ENCODE assay signal across 8 cellular contexts in genomic region chr19:49639401-49640112, GRCh38. TPM values are rescaled to one million over a fixed set of nuclear protein-coding genes. Genes with fewer than 3 reads are reported as not detected.
DNase-seq lines count a peak whose midpoint lies in the region; ATAC-seq, FAIRE-seq and TF ChIP-seq lines count a peak whose summit lies in the region.

No MANE protein-coding gene starts in this region.

- in situ Hi-C loops in GM12878 (cut with MboI) = no loop called here

- H3K4me3 ChIP-seq in GM12878 (peak overlapping the region; percentile 64), lower lobe of right lung (peak overlapping the region; percentile 94), upper lobe of left lung (peak overlapping the region; percentile 60 to 98 (median 82))

- RAD21 ChIA-PET in GM12878 (lab: Charles Lee; ENCODE audit: unreplicated experiment) = interaction anchor here (0.5 to 5.1 kb wide), 20 partner anchors 9 to 693 kb away, joined by 3 to 131 read pairs (median 4); partner anchors contain the start of genes AP2A1, BCL2L12, IRF3 and NOSIP

- peak overlapping the region; percentile 83 for H3K4me2 ChIP-seq in GM12878 (ENCODE audit: control insufficient read depth, insufficient read depth)

- WGBS in GM12878 (ENCODE audit: insufficient coverage, insufficient replicate concordance, low lambda C conversion rate, missing lambda C conversion rate) = 4% methylated on average over 18 of the region's 31 CpGs
- WGBS in upper lobe of left lung, 2 donors = 8% methylated on average over 11 to 12 of the region's 31 CpGs

- H3K9me3 ChIP-seq in GM12878 (replicated peaks; ENCODE audit: control insufficient read depth, insufficient read depth, low read length) = no peaks in the 10 kb centered on the region
- no peaks in the 10 kb centered on the region for H3K9me3 ChIP-seq in lower lobe of right lung
- no peaks in the 10 kb centered on the region for H3K9me3 ChIP-seq in upper lobe of left lung

- H3K9ac ChIP-seq in GM12878 (ENCODE audit: control insufficient read depth, insufficient read depth, low read length) = peak overlapping the region; percentile 63

- H3K4me3 Mint-ChIP-seq in activated naive CD4-positive, alpha-beta T cell treated with anti-CD3 and anti-CD28 coated beads for 36 hours = peak overlapping the region; percentile 99

- H3K79me2 ChIP-seq in GM12878 (ENCODE audit: control insufficient read depth, insufficient read depth, low read length) = peaks cover 33% of the 10 kb centered on the region

- no peaks in the 10 kb centered on the region for H3K9me3 Mint-ChIP-seq in activated naive CD4-positive, alpha-beta T cell treated with anti-CD3 and anti-CD28 coated beads for 36 hours

- FAIRE-seq in GM12878 (lab: Jason Lieb, UNC) = no peak

- H3K27ac ChIP-seq in GM12878 (ENCODE audit: control insufficient read depth, insufficient read depth) (no peak overlapping the region), lower lobe of right lung (peak overlapping the region; percentile 99), upper lobe of left lung (peak overlapping the region; percentile 95 to 100 (median 100))

- ATAC-seq in GM12878 (no peak), lower lobe of right lung (no peak), upper lobe of left lung (ENCODE audit: low FRiP score in 2 of 2) (no peak), HG03135 (IDR thresholded peaks at IDR 0.05; ENCODE audit: unreplicated experiment) (no peak)

- POLR2A ChIA-PET in GM12878 (lab: Charles Lee) = interaction anchor here (0.6 to 6.5 kb wide), 21 partner anchors 9 to 306 kb away, joined by 3 to 200 read pairs (median 5); partner anchors contain the start of genes AKT1S1, ATF5, BCL2L12 and FUZ

- H3K4me1 Mint-ChIP-seq in activated naive CD4-positive, alpha-beta T cell treated with anti-CD3 and anti-CD28 coated beads for 36 hours (ENCODE audit: low read depth) = peaks cover 40% of the 10 kb centered on the region

- H3K27me3 ChIP-seq in GM12878 (replicated peaks in 1 of 2; ENCODE audit: control insufficient read depth in 2 of 2, insufficient read depth in 2 of 2, low read length in 1 of 2) (no peaks in the 10 kb centered on the region), lower lobe of right lung (ENCODE audit: low read depth) (no peaks in the 10 kb centered on the region), upper lobe of left lung (no peaks in the 10 kb centered on the region)

- H3K27me3 Mint-ChIP-seq in activated naive CD4-positive, alpha-beta T cell treated with anti-CD3 and anti-CD28 coated beads for 36 hours (ENCODE audit: low read depth) = no peaks in the 10 kb centered on the region

- H3K36me3 ChIP-seq in GM12878 (ENCODE audit: control insufficient read depth in 2 of 2, insufficient read depth in 2 of 2, low read length in 1 of 2) (no peaks in the 10 kb centered on the region), lower lobe of right lung (peaks cover 18% of the 10 kb centered on the region), upper lobe of left lung (peaks cover 0 to 21% (median 5%) of the 10 kb centered on the region in 4 donors)

- H3K4me1 ChIP-seq in GM12878 (ENCODE audit: control insufficient read depth, insufficient read depth, low read length) (peaks cover 18% of the 10 kb centered on the region), lower lobe of right lung (peaks cover 61% of the 10 kb centered on the region), upper lobe of left lung (peaks cover 50 to 84% (median 64%) of the 10 kb centered on the region in 4 donors)

- peak overlapping the region; percentile 63 for H2AFZ ChIP-seq in GM12878 (ENCODE audit: control insufficient read depth, low read depth, low read length)

- DNase-seq in activated naive CD4-positive, alpha-beta T cell treated with anti-CD3 and anti-CD28 coated beads for 36 hours = no peak
- DNase-seq in activated naive CD4-positive, alpha-beta T cell (lab: John Stamatoyannopoulos, UW) = no peak
- DNase-seq in GM12878 (ENCODE audit: low read depth, low spot score) (no peak), lower lobe of right lung (no peak), upper lobe of left lung (no peak), NCI-H748 treated with DMSO at 0.1 percent for 48 hours (lab: John Stamatoyannopoulos, UW) (no peak), midbrain (lab: John Stamatoyannopoulos, UW) (no peak)

- H3K27ac Mint-ChIP-seq in activated naive CD4-positive, alpha-beta T cell treated with anti-CD3 and anti-CD28 coated beads for 36 hours = peak overlapping the region; percentile 36

- CTCF ChIA-PET in activated naive CD4-positive, alpha-beta T cell treated with anti-CD3 and anti-CD28 coated beads for 36 hours (lab: Charles Lee) = interaction anchor here (0.6 to 1.8 kb wide), 7 partner anchors 8 to 133 kb away, joined by 3 to 5 read pairs (median 3); no protein-coding TSS in a partner anchor
- CTCF ChIA-PET in GM12878 (lab: Yijun Ruan, JAX) = interaction anchor here (0.6 to 5.1 kb wide), 13 partner anchors 9 to 150 kb away, joined by 3 to 130 read pairs (median 4); partner anchors contain the start of gene PRMT1

- H3K36me3 Mint-ChIP-seq in activated naive CD4-positive, alpha-beta T cell treated with anti-CD3 and anti-CD28 coated beads for 36 hours (ENCODE audit: low read depth) = peaks cover 5% of the 10 kb centered on the region

- TF ChIP-seq POLR2A in GM12878 (IDR thresholded peaks at IDR 0.05; ENCODE audit: low read depth, low read length) (no peak), upper lobe of left lung (IDR thresholded peaks at IDR 0.05) (peak in 1 of 4 donors; percentile 48)

- TF ChIP-seq CTCF in GM12878 (IDR thresholded peaks at IDR 0.05 in 2 of 3, conservative IDR thresholded peaks at IDR 0.05 in 1 of 3; ENCODE audit: control insufficient read depth in 2 of 3, extremely low read depth in 1 of 3, insufficient read depth in 1 of 3, low read depth in 3 of 3, low read length in 3 of 3) = no peak
- TF ChIP-seq CTCF in lower lobe of right lung (IDR thresholded peaks at IDR 0.05) = no peak
- TF ChIP-seq CTCF in upper lobe of left lung (IDR thresholded peaks at IDR 0.05) = no peak

- TF ChIP-seq EP300 in GM12878 (IDR thresholded peaks at IDR 0.05; ENCODE audit: borderline replicate concordance in 1 of 2, control insufficient read depth in 1 of 2, low read depth in 2 of 2, low read length in 2 of 2) (no peak), upper lobe of left lung (IDR thresholded peaks at IDR 0.05) (no peak)

- intact Hi-C loops in activated naive CD4-positive, alpha-beta T cell treated with anti-CD3 and anti-CD28 coated beads for 36 hours (cut with micrococcal nuclease) = loop anchor here (1.0 to 2.0 kb wide), 13 partner anchors 26 to 745 kb away; partner anchors contain the start of genes ALDH16A1, BCL2L12, FTL and IRF3
- intact Hi-C loops in GM12878 (cut with micrococcal nuclease; ENCODE audit: unreplicated experiment) = loop anchor here (1.0 to 5.0 kb wide), 3 partner anchors 37 to 143 kb away; partner anchors contain the start of genes PRR12 and RPS11
- intact Hi-C loops in lower lobe of right lung (cut with DNase I) = no loop called here

- BruUV-seq in GM12878 (replicated peaks; lab: Mats Ljungman, UMichigan) = no TSS peak

- H4K20me1 ChIP-seq in GM12878 (ENCODE audit: control insufficient read depth, insufficient read depth) = no peaks in the 10 kb centered on the region

- TF ChIP-seq RAD21 in GM12878 (IDR thresholded peaks at IDR 0.05; ENCODE audit: insufficient read depth, low read depth, low read length) = no peak

- SMC1A ChIA-PET in GM12878 (lab: Charles Lee; ENCODE audit: uncharacterized antibody, unreplicated experiment) = interaction anchor here (1.0 to 1.6 kb wide), 10 partner anchors 25 to 70 kb away, joined by 4 to 15 read pairs (median 6); partner anchors contain the start of genes BCL2L12, IRF3, NOSIP and PRMT1

RNA-seq across cellular contexts. Expression of gene RRAS, which starts 0.4 kb away (rescaled TPM):
- total RNA-seq in activated naive CD4-positive, alpha-beta T cell treated with anti-CD3 and anti-CD28 coated beads for 36 hours = 1 to 10 TPM; 7.2 to 7.8 TPM
- 0.91 TPM in 1 of 2 replicates, not detected in the other for total RNA-seq in GM12878 (2013; cell fraction: nucleolus; rRNA removed)
- total RNA-seq in GM12878 (2014; rRNA removed) (1.0 and 1.8 TPM in 2 replicates), GM12878 (2014; rRNA removed; fragmentation: Illumina TruSeq; extraction: Trizol) (1.1 TPM in 2 replicates), GM12878 (2021) (1.3 and 1.8 TPM in 2 replicates), lower lobe of right lung (114 TPM), upper lobe of left lung (100 to 1,000 TPM in 3 of 6 donors, 10 to 100 TPM in 3; 81.7 to 160 (median 107) TPM)
- polyA plus RNA-seq in GM12878 (2011; ENCODE audit: low read depth) = 3.2 TPM
- polyA plus RNA-seq in GM12878 (2011; rRNA removed) (2.3 and 4.1 TPM in 2 replicates), GM12878 (2014; fragmentation: Illumina TruSeq; extraction: Trizol) (1.1 TPM in 1 of 2 replicates, not detected in the other), GM12878 (2014; fragmentation: Nextera tagmentation; extraction: Ambion mirVana) (under 1 TPM; 0.24 to 0.29 TPM), GM12878 (2014; rRNA removed) (4.0 and 5.8 TPM in 2 replicates), GM12878 (2016; fragmentation: Nextera tagmentation; extraction: Ambion mirVana) (1 to 10 TPM; 1.9 to 2.2 TPM)
- polyA plus RNA-seq in GM12878 (2011; cell fraction: cytosol; rRNA removed) = 7.4 and 9.2 TPM in 2 replicates
- polyA plus RNA-seq in GM12878 (2011; cell fraction: nucleus; rRNA removed) = 5.0 and 5.9 TPM in 2 replicates
- 7.4 and 8.5 TPM in 2 replicates for polyA plus RNA-seq in GM12878 (2012)
- 0.95 and 3.3 TPM in 2 replicates for polyA minus RNA-seq in GM12878 (2011; rRNA and poly(A)+ RNA removed)
- polyA minus RNA-seq in GM12878 (2011; cell fraction: cytosol; rRNA and poly(A)+ RNA removed) = 2.4 and 2.6 TPM in 2 replicates
- polyA minus RNA-seq in GM12878 (2011; cell fraction: nucleus; rRNA and poly(A)+ RNA removed) = 0.60 and 0.67 TPM in 2 replicates

RNA-seq across cellular contexts. Expression of gene SCAF1, which starts 2.5 kb away (rescaled TPM):
- total RNA-seq in activated naive CD4-positive, alpha-beta T cell treated with anti-CD3 and anti-CD28 coated beads for 36 hours = 10 to 100 TPM; 39.9 to 41.9 TPM
- 17.2 and 18.6 TPM in 2 replicates for total RNA-seq in GM12878 (2013; cell fraction: nucleolus; rRNA removed)
- total RNA-seq in GM12878 (2014; rRNA removed) (5.7 and 6.4 TPM in 2 replicates), GM12878 (2014; rRNA removed; fragmentation: Illumina TruSeq; extraction: Trizol) (2.5 and 3.5 TPM in 2 replicates), GM12878 (2021) (66.9 and 77.0 TPM in 2 replicates), lower lobe of right lung (59.4 TPM), upper lobe of left lung (10 to 100 TPM; 28.6 to 98.5 (median 71.0) TPM)
- polyA plus RNA-seq in GM12878 (2011; ENCODE audit: low read depth) = 8.9 TPM
- polyA plus RNA-seq in GM12878 (2011; rRNA removed) (1.3 and 2.1 TPM in 2 replicates), GM12878 (2014; fragmentation: Illumina TruSeq; extraction: Trizol) (0.40 and 4.2 TPM in 2 replicates), GM12878 (2014; fragmentation: Nextera tagmentation; extraction: Ambion mirVana) (under 1 TPM; 0.18 to 0.24 TPM), GM12878 (2014; rRNA removed) (12.2 and 18.5 TPM in 2 replicates), GM12878 (2016; fragmentation: Nextera tagmentation; extraction: Ambion mirVana) (1 to 10 TPM; 7.1 to 9.3 TPM)
- 5.1 and 5.9 TPM in 2 replicates for polyA plus RNA-seq in GM12878 (2011; cell fraction: cytosol; rRNA removed)
- polyA plus RNA-seq in GM12878 (2011; cell fraction: nucleus; rRNA removed) = 21.9 and 33.3 TPM in 2 replicates
- 24.6 and 26.6 TPM in 2 replicates for polyA plus RNA-seq in GM12878 (2012)
- 1.0 and 4.3 TPM in 2 replicates for polyA minus RNA-seq in GM12878 (2011; rRNA and poly(A)+ RNA removed)
- polyA minus RNA-seq in GM12878 (2011; cell fraction: cytosol; rRNA and poly(A)+ RNA removed) = 4.6 and 5.6 TPM in 2 replicates
- polyA minus RNA-seq in GM12878 (2011; cell fraction: nucleus; rRNA and poly(A)+ RNA removed) = 2.2 and 3.4 TPM in 2 replicates

RNA-seq across cellular contexts. Expression of gene IRF3, which starts 26.1 kb away (rescaled TPM):
- total RNA-seq in activated naive CD4-positive, alpha-beta T cell treated with anti-CD3 and anti-CD28 coated beads for 36 hours = 10 to 100 TPM; 85.2 to 97.8 TPM
- total RNA-seq in GM12878 (2013; cell fraction: nucleolus; rRNA removed) = 31.4 and 47.6 TPM in 2 replicates
- total RNA-seq in GM12878 (2014; rRNA removed) = 82.7 and 87.4 TPM in 2 replicates
- total RNA-seq in GM12878 (2014; rRNA removed; fragmentation: Illumina TruSeq; extraction: Trizol) = 39.2 and 41.7 TPM in 2 replicates
- 93.8 and 110 TPM in 2 replicates for total RNA-seq in GM12878 (2021)
- 48.7 TPM for polyA plus RNA-seq in GM12878 (2011; ENCODE audit: low read depth)
- polyA plus RNA-seq in GM12878 (2011; rRNA removed) = 39.9 and 68.7 TPM in 2 replicates
- 114 and 137 TPM in 2 replicates for polyA plus RNA-seq in GM12878 (2011; cell fraction: cytosol; rRNA removed)
- 145 and 206 TPM in 2 replicates for polyA plus RNA-seq in GM12878 (2011; cell fraction: nucleus; rRNA removed)
- polyA plus RNA-seq in GM12878 (2012) = 105 and 125 TPM in 2 replicates
- 25.2 and 83.2 TPM in 2 replicates for polyA plus RNA-seq in GM12878 (2014; fragmentation: Illumina TruSeq; extraction: Trizol)
- 10 to 100 TPM in 1 of 2 experiments, 1 to 10 TPM in 1; 5.5 to 17.2 TPM for polyA plus RNA-seq in GM12878 (2014; fragmentation: Nextera tagmentation; extraction: Ambion mirVana)
- 109 and 140 TPM in 2 replicates for polyA plus RNA-seq in GM12878 (2014; rRNA removed)
- 10 to 100 TPM; 51.1 to 58.1 TPM for polyA plus RNA-seq in GM12878 (2016; fragmentation: Nextera tagmentation; extraction: Ambion mirVana)
- 26.8 and 55.4 TPM in 2 replicates for polyA minus RNA-seq in GM12878 (2011; rRNA and poly(A)+ RNA removed)
- polyA minus RNA-seq in GM12878 (2011; cell fraction: cytosol; rRNA and poly(A)+ RNA removed) = 22.6 and 37.9 TPM in 2 replicates
- polyA minus RNA-seq in GM12878 (2011; cell fraction: nucleus; rRNA and poly(A)+ RNA removed) = 18.3 and 35.4 TPM in 2 replicates
- total RNA-seq in lower lobe of right lung = 99.8 TPM
- total RNA-seq in upper lobe of left lung = 100 to 1,000 TPM in 3 of 6 donors, 10 to 100 TPM in 3; 50.5 to 210 (median 99.1) TPM

RNA-seq across cellular contexts. Expression of gene BCL2L12, which starts 26.2 kb away (rescaled TPM):
- total RNA-seq in activated naive CD4-positive, alpha-beta T cell treated with anti-CD3 and anti-CD28 coated beads for 36 hours = 10 to 100 TPM; 70.5 to 75.6 TPM
- total RNA-seq in GM12878 (2013; cell fraction: nucleolus; rRNA removed) = 7.0 and 8.2 TPM in 2 replicates
- 48.7 and 66.9 TPM in 2 replicates for total RNA-seq in GM12878 (2014; rRNA removed)
- 9.6 and 10.2 TPM in 2 replicates for total RNA-seq in GM12878 (2014; rRNA removed; fragmentation: Illumina TruSeq; extraction: Trizol)
- 81.9 and 83.5 TPM in 2 replicates for total RNA-seq in GM12878 (2021)
- polyA plus RNA-seq in GM12878 (2011; ENCODE audit: low read depth) = 45.1 TPM
- 19.4 and 34.0 TPM in 2 replicates for polyA plus RNA-seq in GM12878 (2011; rRNA removed)
- polyA plus RNA-seq in GM12878 (2011; cell fraction: cytosol; rRNA removed) = 63.0 and 82.8 TPM in 2 replicates
- 60.4 and 63.6 TPM in 2 replicates for polyA plus RNA-seq in GM12878 (2011; cell fraction: nucleus; rRNA removed)
- polyA plus RNA-seq in GM12878 (2012) = 42.9 and 43.2 TPM in 2 replicates
- polyA plus RNA-seq in GM12878 (2014; fragmentation: Illumina TruSeq; extraction: Trizol) = 26.2 and 28.9 TPM in 2 replicates
- polyA plus RNA-seq in GM12878 (2014; fragmentation: Nextera tagmentation; extraction: Ambion mirVana) = 1 to 10 TPM; 1.8 to 7.9 TPM
- polyA plus RNA-seq in GM12878 (2014; rRNA removed) = 143 and 146 TPM in 2 replicates
- 100 to 1,000 TPM in 1 of 2 experiments, 10 to 100 TPM in 1; 90.3 to 102 TPM for polyA plus RNA-seq in GM12878 (2016; fragmentation: Nextera tagmentation; extraction: Ambion mirVana)
- polyA minus RNA-seq in GM12878 (2011; rRNA and poly(A)+ RNA removed) = 5.0 and 16.5 TPM in 2 replicates
- 13.9 and 16.9 TPM in 2 replicates for polyA minus RNA-seq in GM12878 (2011; cell fraction: cytosol; rRNA and poly(A)+ RNA removed)
- 7.6 and 8.8 TPM in 2 replicates for polyA minus RNA-seq in GM12878 (2011; cell fraction: nucleus; rRNA and poly(A)+ RNA removed)
- total RNA-seq in lower lobe of right lung = 17.0 TPM
- total RNA-seq in upper lobe of left lung = 10 to 100 TPM in 3 of 6 donors, 1 to 10 TPM in 3; 4.2 to 21.3 (median 14.1) TPM

RNA-seq across cellular contexts. Expression of gene PRMT1, which starts 37.5 kb away (rescaled TPM):
- 100 to 1,000 TPM; 380 to 394 TPM for total RNA-seq in activated naive CD4-positive, alpha-beta T cell treated with anti-CD3 and anti-CD28 coated beads for 36 hours
- 251 and 266 TPM in 2 replicates for total RNA-seq in GM12878 (2013; cell fraction: nucleolus; rRNA removed)
- total RNA-seq in GM12878 (2014; rRNA removed) (589 and 611 TPM in 2 replicates), GM12878 (2014; rRNA removed; fragmentation: Illumina TruSeq; extraction: Trizol) (343 and 363 TPM in 2 replicates), GM12878 (2021) (432 and 437 TPM in 2 replicates), lower lobe of right lung (88.3 TPM), upper lobe of left lung (100 to 1,000 TPM in 2 of 6 donors, 10 to 100 TPM in 4; 65.6 to 155 (median 82.0) TPM)
- polyA plus RNA-seq in GM12878 (2011; ENCODE audit: low read depth) = 189 TPM
- polyA plus RNA-seq in GM12878 (2011; rRNA removed) (357 and 667 TPM in 2 replicates), GM12878 (2014; fragmentation: Illumina TruSeq; extraction: Trizol) (179 and 527 TPM in 2 replicates), GM12878 (2014; fragmentation: Nextera tagmentation; extraction: Ambion mirVana) (10 to 100 TPM; 19.9 to 50.5 TPM), GM12878 (2014; rRNA removed) (643 and 678 TPM in 2 replicates), GM12878 (2016; fragmentation: Nextera tagmentation; extraction: Ambion mirVana) (100 to 1,000 TPM; 441 to 447 TPM)
- polyA plus RNA-seq in GM12878 (2011; cell fraction: cytosol; rRNA removed) = 947 and 1,287 TPM in 2 replicates
- 955 and 1,091 TPM in 2 replicates for polyA plus RNA-seq in GM12878 (2011; cell fraction: nucleus; rRNA removed)
- polyA plus RNA-seq in GM12878 (2012) = 311 and 317 TPM in 2 replicates
- polyA minus RNA-seq in GM12878 (2011; rRNA and poly(A)+ RNA removed) = 734 and 867 TPM in 2 replicates
- polyA minus RNA-seq in GM12878 (2011; cell fraction: cytosol; rRNA and poly(A)+ RNA removed) = 172 and 191 TPM in 2 replicates
- 196 and 303 TPM in 2 replicates for polyA minus RNA-seq in GM12878 (2011; cell fraction: nucleus; rRNA and poly(A)+ RNA removed)

Comparison
In these comparisons a context has a peak if more than half of its experiments do, and no peak if none do; other contexts are left out.
1. RNA of gene RRAS, which starts 0.4 kb away (total RNA-seq): 81.7 to 160 TPM in upper lobe of left lung and 114 TPM in lower lobe of right lung (single experiment); 7.2 to 7.8 TPM in activated naive CD4-positive, alpha-beta T cell treated with anti-CD3 and anti-CD28 coated beads for 36 hours and 0.91 to 1.8 TPM in GM12878; every median in the first group is over 4 times any median in the second.
2. Peak in every context shown above with its lines, with median percentiles within 50 percentile points of each other: H3K4me3 ChIP-seq.